ENCODE assay signal across 19 cellular contexts in genomic region chr3:127715541-127715940, GRCh38.
"Had no signal": no experiment of that assay in that cellular context is flagged by ENCODE, and none has a peak within 500 bp of the region (broad histone marks: within the 10 kb centered on the region; RNA-seq: fewer than 3 reads in every experiment).

No MANE protein-coding gene starts in this region.

- DNase-seq: activated CD4-positive, alpha-beta memory T cell treated with anti-CD3 and anti-CD28 coated beads for 36 hours; activated CD4-positive, alpha-beta T cell treated with anti-CD3 and anti-CD28 coated beads for 36 hours; activated naive CD4-positive, alpha-beta T cell treated with anti-CD3 and anti-CD28 coated beads for 36 hours; activated T-cell treated with anti-CD3 and anti-CD28 coated beads for 4 hours; central memory CD4-positive, alpha-beta T cell; mammary epithelial cell; sigmoid colon; stimulated activated CD4-positive, alpha-beta T cell treated with anti-CD3 and anti-CD28 coated beads, Interleukin-1b, Interleukin-23, amount 100 ng/mL, for 48 hours; stimulated activated CD8-positive, alpha-beta memory T cell treated with anti-CD3 and anti-CD28 coated beads, Interleukin-4, amount 100 ng/mL, for 48 hours; stimulated activated naive CD4-positive, alpha-beta T cell; SW 1271; tibial artery had no signal

- H3K27ac ChIP-seq: prostate gland, tibial artery had no signal

- H3K27me3 Mint-ChIP-seq: activated CD4-positive, alpha-beta T cell treated with anti-CD3 and anti-CD28 coated beads for 36 hours had no signal

- H3K27me3 ChIP-seq: dorsolateral prefrontal cortex, sigmoid colon, tibial artery had no signal

- H3K4me1 ChIP-seq: prostate gland had no signal

- ATAC-seq: activated CD4-positive, alpha-beta T cell treated with anti-CD3 and anti-CD28 coated beads for 36 hours; left lobe of liver; WTC11 had no signal

- H3K4me3 ChIP-seq: dorsolateral prefrontal cortex, prostate gland, sigmoid colon, tibial artery had no signal

- H3K27ac Mint-ChIP-seq: activated CD4-positive, alpha-beta memory T cell treated with anti-CD3 and anti-CD28 coated beads for 36 hours; activated CD4-positive, alpha-beta T cell treated with anti-CD3 and anti-CD28 coated beads for 36 hours; activated naive CD4-positive, alpha-beta T cell treated with anti-CD3 and anti-CD28 coated beads for 36 hours; activated T-helper 1 cell treated with anti-CD3 and anti-CD28 coated beads, Interleukin-12 subunit alpha, Interleukin-12 subunit beta, Interleukin-2, Interleukin-4 antibody, amounts not matched to agents 30 ng/mL and 10 ng/mL and 1 ng/mL, durations not matched to agents 14 hours and 24 hours and 36 hours; WTC11 had no signal

- H3K36me3 Mint-ChIP-seq: activated CD4-positive, alpha-beta memory T cell treated with anti-CD3 and anti-CD28 coated beads for 36 hours; brain; WTC11 had no signal

- H3K9me3 ChIP-seq: prostate gland, sigmoid colon, tibial artery had no signal

- H3K4me3 Mint-ChIP-seq: activated CD4-positive, alpha-beta memory T cell treated with anti-CD3 and anti-CD28 coated beads for 36 hours; activated CD4-positive, alpha-beta T cell treated with anti-CD3 and anti-CD28 coated beads for 36 hours; activated naive CD4-positive, alpha-beta T cell treated with anti-CD3 and anti-CD28 coated beads for 36 hours; activated T-helper 1 cell treated with anti-CD3 and anti-CD28 coated beads, Interleukin-12 subunit alpha, Interleukin-12 subunit beta, Interleukin-2, Interleukin-4 antibody, amounts not matched to agents 30 ng/mL and 10 ng/mL and 1 ng/mL, durations not matched to agents 14 hours and 24 hours and 36 hours; brain; neural crest cell; WTC11 had no signal

- H3K4me1 Mint-ChIP-seq: activated CD4-positive, alpha-beta T cell treated with anti-CD3 and anti-CD28 coated beads for 36 hours had no signal

- H3K36me3 ChIP-seq: prostate gland had no signal
